Comparison of ENCODE assay signal across 16 cellular contexts in genomic region chr7:151010002-151010306, GRCh38. TPM values are rescaled to one million over a fixed set of nuclear protein-coding genes. Genes with fewer than 3 reads are reported as not detected.
DNase-seq lines count a peak whose midpoint lies in the region; TF ChIP-seq lines count a peak whose summit lies in the region.
"Had no signal": no experiment of that assay in that cellular context is flagged by ENCODE, and none has a peak within 500 bp of the region (broad histone marks: within the 10 kb centered on the region; RNA-seq: fewer than 3 reads in every experiment).

No MANE protein-coding gene starts in this region.

- BruUV-seq in MCF 10A (replicated peaks; lab: Mats Ljungman, UMichigan), result no TSS peak

- H3K36me3 ChIP-seq in HUES64 (ENCODE audit: insufficient read depth, low read length) (no peaks in the 10 kb centered on the region), ectodermal cell (ENCODE audit: control insufficient read depth, insufficient read depth, low read length) (no peaks in the 10 kb centered on the region)

- 0 out of 2 replicates have a peak overlapping the region, but pooled peaks have one; percentile 40 for H3K4me3 ChIP-seq in HUES64 (ENCODE audit: low read length)
- peak overlapping the region; percentile 34 for H3K4me3 ChIP-seq in ectodermal cell (ENCODE audit: insufficient read depth, low read depth, low read length)
- H3K4me3 ChIP-seq: coronary artery had no signal

- peak overlapping the region; percentile 94 for H3K27ac Mint-ChIP-seq in activated CD4-positive, alpha-beta T cell treated with anti-CD3 and anti-CD28 coated beads, Interleukin-2, amount 10 ng/mL, durations not matched to agents 7 days and 5 days
- H3K27ac Mint-ChIP-seq in nephron (peak overlapping the region; percentile 90 to 97 (median 95)), MCF 10A (ENCODE audit: low read depth, unreplicated experiment) (no peak overlapping the region)

- no peak for DNase-seq in activated CD4-positive, alpha-beta T cell treated with anti-CD3 and anti-CD28 coated beads, Interleukin-2, amount 10 ng/mL, durations not matched to agents 7 days and 5 days
- no peak for DNase-seq in activated CD4-positive, alpha-beta T cell treated with anti-CD3 and anti-CD28 coated beads for 1 hour
- DNase-seq in MCF 10A (ENCODE audit: unreplicated experiment) (no peak), cerebellar cortex (ENCODE audit: low spot score) (no peak), GM19240 (ENCODE audit: insufficient read length, low spot score) (no peak)
- DNase-seq: mammary epithelial cell, NCI-H1048, NCI-H2107, occipital lobe had no signal

- peak overlapping the region; percentile 70 for H3K4me3 Mint-ChIP-seq in activated CD4-positive, alpha-beta T cell treated with anti-CD3 and anti-CD28 coated beads, Interleukin-2, amount 10 ng/mL, durations not matched to agents 7 days and 5 days
- peak overlapping the region; percentile 78 to 86 (median 84) for H3K4me3 Mint-ChIP-seq in nephron
- H3K4me3 Mint-ChIP-seq in MCF 10A (ENCODE audit: unreplicated experiment), result no peak overlapping the region

- intact Hi-C loops in MCF 10A (cut with micrococcal nuclease), result no loop called here

- peaks cover 23% of the 10 kb centered on the region for H3K36me3 Mint-ChIP-seq in activated CD4-positive, alpha-beta T cell treated with anti-CD3 and anti-CD28 coated beads, Interleukin-2, amount 10 ng/mL, durations not matched to agents 7 days and 5 days (ENCODE audit: low read depth)
- H3K36me3 Mint-ChIP-seq in nephron (ENCODE audit: low read depth) (peaks cover 3% of the 10 kb centered on the region), MCF 10A (ENCODE audit: insufficient read depth, unreplicated experiment) (no peaks in the 10 kb centered on the region)

- H3K9me3 ChIP-seq in HUES64 (ENCODE audit: insufficient read depth, low read depth, low read length), result no peaks in the 10 kb centered on the region
- no peaks in the 10 kb centered on the region for H3K9me3 ChIP-seq in ectodermal cell (ENCODE audit: control insufficient read depth, low read length)

- peaks cover 4% of the 10 kb centered on the region for H3K27me3 ChIP-seq in HUES64 (ENCODE audit: insufficient read depth, low read length)
- no peaks in the 10 kb centered on the region for H3K27me3 ChIP-seq in ectodermal cell (ENCODE audit: control insufficient read depth, insufficient read depth, low read length, poor library complexity, severe bottlenecking)

- no peak overlapping the region for H3K27ac ChIP-seq in HUES64 (ENCODE audit: low read depth, low read length)
- no peak overlapping the region for H3K27ac ChIP-seq in ectodermal cell (ENCODE audit: insufficient read depth, low read depth, low read length, poor library complexity, severe bottlenecking)
- H3K27ac ChIP-seq: RWPE1 had no signal

- peaks cover 75% of the 10 kb centered on the region for H3K4me1 Mint-ChIP-seq in activated CD4-positive, alpha-beta T cell treated with anti-CD3 and anti-CD28 coated beads, Interleukin-2, amount 10 ng/mL, durations not matched to agents 7 days and 5 days
- H3K4me1 Mint-ChIP-seq in nephron (peaks cover 37% of the 10 kb centered on the region), MCF 10A (ENCODE audit: insufficient read depth, unreplicated experiment) (peaks cover 24% of the 10 kb centered on the region)

- TF ChIP-seq CTCF in nephron (IDR thresholded peaks at IDR 0.05; ENCODE audit: unreplicated experiment in 3 of 3) (no peak), MCF 10A (IDR thresholded peaks at IDR 0.05; ENCODE audit: unreplicated experiment) (no peak)

- no peaks in the 10 kb centered on the region for H3K9me3 Mint-ChIP-seq in activated CD4-positive, alpha-beta T cell treated with anti-CD3 and anti-CD28 coated beads, Interleukin-2, amount 10 ng/mL, durations not matched to agents 7 days and 5 days
- no peaks in the 10 kb centered on the region for H3K9me3 Mint-ChIP-seq in nephron
- H3K9me3 Mint-ChIP-seq in MCF 10A (ENCODE audit: unreplicated experiment), result no peaks in the 10 kb centered on the region

- POLR2A ChIA-PET in activated CD4-positive, alpha-beta T cell treated with anti-CD3 and anti-CD28 coated beads, Interleukin-2, amount 10 ng/mL, durations not matched to agents 7 days and 5 days (lab: Charles Lee), result interaction anchor here (1.4 kb wide), 1 partner anchor 71 kb away, joined by 4 read pairs; the partner anchor contains the start of gene FASTK
- POLR2A ChIA-PET in MCF 10A (lab: Yijun Ruan, JAX), result no interaction called here

- 42% methylated on average over 8 of the region's 8 CpGs for WGBS in HUES64
- WGBS in ectodermal cell, 2 experiments, result 50 to 56% methylated on average over 8 of the region's 8 CpGs

- CTCF ChIA-PET in activated CD4-positive, alpha-beta T cell treated with anti-CD3 and anti-CD28 coated beads, Interleukin-2, amount 10 ng/mL, durations not matched to agents 7 days and 5 days (lab: Charles Lee), result interaction anchor here (1.0 to 6.3 kb wide), 14 partner anchors 11 to 101 kb away, joined by 3 to 79 read pairs (median 4); partner anchors contain the start of genes ABCB8, ATG9B and FASTK
- CTCF ChIA-PET in MCF 10A (lab: Yijun Ruan, JAX), result interaction anchor here (0.5 to 2.1 kb wide), 5 partner anchors 9 to 101 kb away, joined by 3 to 13 read pairs (median 3); no protein-coding TSS in a partner anchor

- H3K9ac ChIP-seq in HUES64 (ENCODE audit: low read depth, low read length), result no peak overlapping the region

- no peaks in the 10 kb centered on the region for H3K27me3 Mint-ChIP-seq in activated CD4-positive, alpha-beta T cell treated with anti-CD3 and anti-CD28 coated beads, Interleukin-2, amount 10 ng/mL, durations not matched to agents 7 days and 5 days
- peaks cover 14% of the 10 kb centered on the region for H3K27me3 Mint-ChIP-seq in nephron (ENCODE audit: low read depth)
- peaks cover under 1% of the 10 kb centered on the region for H3K27me3 Mint-ChIP-seq in MCF 10A (ENCODE audit: insufficient read depth, unreplicated experiment)

- peaks cover 28% of the 10 kb centered on the region for H3K4me1 ChIP-seq in HUES64 (ENCODE audit: insufficient read depth, low read length)
- H3K4me1 ChIP-seq in ectodermal cell (ENCODE audit: control insufficient read depth, insufficient read depth, low read length), result peaks cover 33% of the 10 kb centered on the region

RNA-seq across cellular contexts. Expression of gene ATG9B, which starts 14.3 kb away (rescaled TPM):
- total RNA-seq in activated CD4-positive, alpha-beta T cell treated with anti-CD3 and anti-CD28 coated beads, Interleukin-2, amount 10 ng/mL, durations not matched to agents 7 days and 5 days, result 10 to 100 TPM; 12.1 to 12.3 TPM
- 1.9 TPM for polyA plus RNA-seq in HUES64 (2013, experiment 1 of 2)
- 3.7 TPM for polyA plus RNA-seq in HUES64 (2013, experiment 2 of 2)
- 4.7 TPM for polyA plus RNA-seq in ectodermal cell (2013, experiment 1 of 4)
- 2.9 TPM for polyA plus RNA-seq in ectodermal cell (2013, experiment 2 of 4)
- polyA plus RNA-seq in ectodermal cell (2013, experiment 3 of 4), result 3.0 TPM
- polyA plus RNA-seq in ectodermal cell (2013, experiment 4 of 4), result 2.6 TPM
- 0.12 and 0.29 TPM in 2 replicates for total RNA-seq in MCF 10A (2022)
- polyA plus RNA-seq: aorta had no signal

RNA-seq across cellular contexts. Expression of gene ABCB8, which starts 18.3 kb away (rescaled TPM):
- total RNA-seq in activated CD4-positive, alpha-beta T cell treated with anti-CD3 and anti-CD28 coated beads, Interleukin-2, amount 10 ng/mL, durations not matched to agents 7 days and 5 days, result 10 to 100 TPM; 57.5 to 67.8 TPM
- 14.4 TPM for polyA plus RNA-seq in HUES64 (2013, experiment 1 of 2)
- polyA plus RNA-seq in HUES64 (2013, experiment 2 of 2), result 14.5 TPM
- polyA plus RNA-seq in ectodermal cell (2013, experiment 1 of 4), result 32.4 TPM
- 27.1 TPM for polyA plus RNA-seq in ectodermal cell (2013, experiment 2 of 4)
- 21.8 TPM for polyA plus RNA-seq in ectodermal cell (2013, experiment 3 of 4)
- polyA plus RNA-seq in ectodermal cell (2013, experiment 4 of 4), result 24.4 TPM
- total RNA-seq in MCF 10A (2022), result 73.4 and 76.1 TPM in 2 replicates

RNA-seq across cellular contexts. Expression of gene NOS3, which starts 19.1 kb away (rescaled TPM):
- 10 to 100 TPM; 21.6 to 22.3 TPM for total RNA-seq in activated CD4-positive, alpha-beta T cell treated with anti-CD3 and anti-CD28 coated beads, Interleukin-2, amount 10 ng/mL, durations not matched to agents 7 days and 5 days
- polyA plus RNA-seq in HUES64 (2013, experiment 1 of 2), result 6.1 TPM
- 9.2 TPM for polyA plus RNA-seq in HUES64 (2013, experiment 2 of 2)
- polyA plus RNA-seq in ectodermal cell (2013, experiment 1 of 4), result 9.4 TPM
- 9.1 TPM for polyA plus RNA-seq in ectodermal cell (2013, experiment 2 of 4)
- polyA plus RNA-seq in ectodermal cell (2013, experiment 3 of 4), result 12.1 TPM
- polyA plus RNA-seq in ectodermal cell (2013, experiment 4 of 4), result 11.8 TPM
- 0.20 and 0.30 TPM in 2 replicates for total RNA-seq in MCF 10A (2022)

RNA-seq across cellular contexts. Expression of gene KCNH2, which starts 31.8 kb away (rescaled TPM):
- total RNA-seq in activated CD4-positive, alpha-beta T cell treated with anti-CD3 and anti-CD28 coated beads, Interleukin-2, amount 10 ng/mL, durations not matched to agents 7 days and 5 days, result under 1 TPM; 0.27 to 0.30 TPM
- polyA plus RNA-seq in HUES64 (2013, experiment 1 of 2), result 5.3 TPM
- polyA plus RNA-seq in HUES64 (2013, experiment 2 of 2), result 8.0 TPM
- 10.7 TPM for polyA plus RNA-seq in ectodermal cell (2013, experiment 1 of 4)
- 11.5 TPM for polyA plus RNA-seq in ectodermal cell (2013, experiment 2 of 4)
- polyA plus RNA-seq in ectodermal cell (2013, experiment 3 of 4), result 12.1 TPM
- 13.3 TPM for polyA plus RNA-seq in ectodermal cell (2013, experiment 4 of 4)
- 0.09 TPM in 1 of 2 replicates, not detected in the other for total RNA-seq in MCF 10A (2022)
- polyA plus RNA-seq: mammary epithelial cell had no signal

RNA-seq across cellular contexts. Expression of gene ASIC3, which starts 38.4 kb away (rescaled TPM):
- 1 to 10 TPM; 6.0 to 8.3 TPM for total RNA-seq in activated CD4-positive, alpha-beta T cell treated with anti-CD3 and anti-CD28 coated beads, Interleukin-2, amount 10 ng/mL, durations not matched to agents 7 days and 5 days
- polyA plus RNA-seq in HUES64 (2013, experiment 1 of 2), result 0.75 TPM
- 1.0 TPM for polyA plus RNA-seq in HUES64 (2013, experiment 2 of 2)
- polyA plus RNA-seq in ectodermal cell (2013, experiment 1 of 4), result 3.7 TPM
- 4.1 TPM for polyA plus RNA-seq in ectodermal cell (2013, experiment 2 of 4)
- polyA plus RNA-seq in ectodermal cell (2013, experiment 3 of 4), result 3.6 TPM
- polyA plus RNA-seq in ectodermal cell (2013, experiment 4 of 4), result 4.9 TPM
- total RNA-seq in MCF 10A (2022), result 3.9 and 8.8 TPM in 2 replicates
- total RNA-seq: G401 had no signal

Comparison
In these comparisons a context has a peak if more than half of its experiments do, and no peak if none do; other contexts are left out.
1. RNA of gene ATG9B, which starts 14.3 kb away (total RNA-seq): 12.1 to 12.3 TPM in activated CD4-positive, alpha-beta T cell treated with anti-CD3 and anti-CD28 coated beads, Interleukin-2, amount 10 ng/mL, durations not matched to agents 7 days and 5 days; 0.12 to 0.29 TPM in MCF 10A; every median in the first group is over 10 times any median in the second.
2. RNA of gene NOS3, which starts 19.1 kb away (total RNA-seq): 21.6 to 22.3 TPM in activated CD4-positive, alpha-beta T cell treated with anti-CD3 and anti-CD28 coated beads, Interleukin-2, amount 10 ng/mL, durations not matched to agents 7 days and 5 days; 0.20 to 0.30 TPM in MCF 10A; every median in the first group is over 10 times any median in the second.